ENCODE assay signal across 25 cellular contexts in genomic region chr1:103101399-103101798, GRCh38. TPM values are rescaled to one million over a fixed set of nuclear protein-coding genes. Genes with fewer than 3 reads are reported as not detected.
"Had no signal": no experiment of that assay in that cellular context is flagged by ENCODE, and none has a peak within 500 bp of the region (broad histone marks: within the 10 kb centered on the region; RNA-seq: fewer than 3 reads in every experiment).

No MANE protein-coding gene starts in this region.

- DNase-seq: activated CD4-positive, alpha-beta T cell treated with anti-CD3 and anti-CD28 coated beads for 48 hours; activated CD4-positive, alpha-beta T cell treated with anti-CD3 and anti-CD28 coated beads, Interleukin-2, amount 50 U/mL, for 48 hours; activated CD8-positive, alpha-beta memory T cell treated with anti-CD3 and anti-CD28 coated beads for 24 hours; activated effector memory CD4-positive, alpha-beta T cell treated with Interleukin-2 at 50 U/mL for 16 hours; activated naive CD4-positive, alpha-beta T cell treated with anti-CD3 and anti-CD28 coated beads for 36 hours; activated naive CD8-positive, alpha-beta T cell treated with anti-CD3 and anti-CD28 coated beads for 36 hours; adrenal gland; aorta; cerebellar nuclear complex; cortex of kidney; heart left ventricle; left lung; mucosa of descending colon; spleen; stimulated activated naive CD4-positive, alpha-beta T cell treated with Interleukin-2 at 50 U/mL for 16 hours had no signal

- H3K4me1 Mint-ChIP-seq: activated naive CD8-positive, alpha-beta T cell treated with anti-CD3 and anti-CD28 coated beads for 36 hours had no signal

- H3K36me3 ChIP-seq: adrenal gland, cardiac muscle cell, heart left ventricle, left lung, right atrium auricular region, spleen, tibial nerve had no signal

- ATAC-seq: heart left ventricle; left lung; mucosa of descending colon; natural killer cell treated with Interleukin-12 subunit alpha and Interleukin-12 subunit beta and Interleukin-15 and Interleukin-18, amount 100 ng/mL, for 72 hours had no signal

- H3K27me3 ChIP-seq: adrenal gland, cardiac muscle cell, right atrium auricular region, tibial nerve had no signal

- H3K27me3 Mint-ChIP-seq: natural killer cell treated with Interleukin-12 subunit alpha and Interleukin-12 subunit beta and Interleukin-15 and Interleukin-18, amount 100 ng/mL, for 72 hours had no signal

- H3K9me3 ChIP-seq: adrenal gland, heart left ventricle, left lung, mucosa of descending colon, right atrium auricular region, spleen, tibial nerve had no signal

- H3K9me3 Mint-ChIP-seq: activated naive CD4-positive, alpha-beta T cell treated with anti-CD3 and anti-CD28 coated beads for 36 hours; activated naive CD8-positive, alpha-beta T cell treated with anti-CD3 and anti-CD28 coated beads for 36 hours; brain; T-helper 2 cell treated with Interferon-gamma antibody and Interleukin-4, amounts not matched to agents 5 μg/mL and 100 μg/mL, for 36 hours had no signal

- H3K4me3 ChIP-seq: adrenal gland, cardiac muscle cell, heart left ventricle, left lung, lung, mucosa of descending colon, right atrium auricular region, spleen, tibial nerve had no signal

- H3K36me3 Mint-ChIP-seq: activated naive CD8-positive, alpha-beta T cell treated with anti-CD3 and anti-CD28 coated beads for 36 hours; brain; natural killer cell treated with Interleukin-12 subunit alpha and Interleukin-12 subunit beta and Interleukin-15 and Interleukin-18, amount 100 ng/mL, for 72 hours had no signal

- FAIRE-seq: endothelial cell of umbilical vein had no signal

- H3K27ac ChIP-seq: adrenal gland, cardiac muscle cell, heart left ventricle, left lung, right atrium auricular region, spleen, tibial nerve had no signal

- H3K27ac Mint-ChIP-seq: activated naive CD4-positive, alpha-beta T cell treated with anti-CD3 and anti-CD28 coated beads for 36 hours; activated naive CD8-positive, alpha-beta T cell treated with anti-CD3 and anti-CD28 coated beads for 36 hours; natural killer cell treated with Interleukin-12 subunit alpha and Interleukin-12 subunit beta and Interleukin-15 and Interleukin-18, amount 100 ng/mL, for 72 hours; T-helper 2 cell treated with Interferon-gamma antibody and Interleukin-4, amounts not matched to agents 5 μg/mL and 100 μg/mL, for 36 hours had no signal

- H3K4me3 Mint-ChIP-seq: activated naive CD4-positive, alpha-beta T cell treated with anti-CD3 and anti-CD28 coated beads for 36 hours; activated naive CD8-positive, alpha-beta T cell treated with anti-CD3 and anti-CD28 coated beads for 36 hours; natural killer cell treated with Interleukin-12 subunit alpha and Interleukin-12 subunit beta and Interleukin-15 and Interleukin-18, amount 100 ng/mL, for 72 hours; T-helper 2 cell treated with Interferon-gamma antibody and Interleukin-4, amounts not matched to agents 5 μg/mL and 100 μg/mL, for 36 hours had no signal

- H3K4me1 ChIP-seq: adrenal gland, tibial nerve had no signal

RNA-seq across cellular contexts. Expression of gene COL11A1, which starts 6.9 kb away (rescaled TPM):
- total RNA-seq: activated naive CD4-positive, alpha-beta T cell treated with anti-CD3 and anti-CD28 coated beads for 36 hours; activated naive CD8-positive, alpha-beta T cell treated with anti-CD3 and anti-CD28 coated beads for 36 hours; endothelial cell of umbilical vein; natural killer cell treated with Interleukin-12 subunit alpha and Interleukin-12 subunit beta and Interleukin-15 and Interleukin-18, amount 100 ng/mL, for 72 hours; pulmonary artery endothelial cell; ureter had no signal
- polyA plus RNA-seq: aorta, endothelial cell of umbilical vein, heart left ventricle had no signal
